1 cellular context compared by ENCODE assay signal in genomic region chr11:69401715-69402114, GRCh38.
TF ChIP-seq lines count a peak whose summit lies in the region.

No MANE protein-coding gene starts in this region.

TF ChIP-seq in K562, 482 proteins besides CTCF, POLR2A, EP300 and RAD21 (continued from another document and continues in another):
- TF ChIP-seq THAP12 (CRISPR knock-in tag; IDR thresholded peaks at IDR 0.05) (no peak), RAD51 (IDR thresholded peaks at IDR 0.05; ENCODE audit: borderline replicate concordance, low read depth) (peak; percentile 14; the same call in 1 of the 2 replicates), SIN3A (IDR thresholded peaks at IDR 0.05; ENCODE audit: borderline replicate concordance in 2 of 2, control insufficient read depth in 1 of 2, low read depth in 2 of 2, low read length in 2 of 2) (no peak), PTBP1 (IDR thresholded peaks at IDR 0.05; ENCODE audit: low read depth, low read length) (no peak), RBM34 (IDR thresholded peaks at IDR 0.05; ENCODE audit: borderline replicate concordance, insufficient read depth, low read length) (no peak), FUS (optimal IDR thresholded peaks at IDR 0.05; ENCODE audit: low read depth, low read length) (no peak), ZNF212 (CRISPR knock-in tag; IDR thresholded peaks at IDR 0.05) (no peak), JUNB (CRISPR knock-in tag; conservative IDR thresholded peaks at IDR 0.05) (no peak), CBFA2T3 (IDR thresholded peaks at IDR 0.05) (peak; percentile 86), ZNF197 (CRISPR knock-in tag; IDR thresholded peaks at IDR 0.05; ENCODE audit: low read depth) (0 out of 2 replicates have a peak, but pooled peaks have one; percentile 42), TAF7 (tag; IDR thresholded peaks at IDR 0.05) (no peak), YY1 (IDR thresholded peaks at IDR 0.05; ENCODE audit: borderline replicate concordance in 1 of 3, control insufficient read depth in 1 of 3, extremely low read depth in 1 of 3, insufficient read depth in 3 of 3, insufficient read length in 1 of 3, insufficient replicate concordance in 2 of 3, low read depth in 1 of 3, low read length in 2 of 3) (no peak), NFYB (IDR thresholded peaks at IDR 0.05; ENCODE audit: extremely low read depth, insufficient read length) (no peak), ARID2 (IDR thresholded peaks at IDR 0.05) (no peak), UBTF (IDR thresholded peaks at IDR 0.05; ENCODE audit: borderline replicate concordance in 1 of 2, low read depth in 2 of 2, low read length in 2 of 2) (peak in 1 of 2 experiments; percentile 39; a peak in 1 of 4 replicates), CXXC5 (CRISPR knock-in tag; IDR thresholded peaks at IDR 0.05) (peak; percentile 54; the same call in 1 of the 2 replicates), GABPA (tag; conservative IDR thresholded peaks at IDR 0.05; ENCODE audit: low read depth) (peak; percentile 42; the same call in 1 of the 2 replicates), ZNF146 (CRISPR knock-in tag; IDR thresholded peaks at IDR 0.05; ENCODE audit: unreplicated experiment) (no peak), AFF4 (CRISPR knock-in tag; IDR thresholded peaks at IDR 0.05) (no peak), ZNF583 (CRISPR knock-in tag; IDR thresholded peaks at IDR 0.05) (no peak), PHF20 (IDR thresholded peaks at IDR 0.05; ENCODE audit: partially characterized antibody) (no peak), ZFX (CRISPR knock-in tag; IDR thresholded peaks at IDR 0.05) (no peak; the same call in none of the 2 replicates), ZC3H8 (IDR thresholded peaks at IDR 0.05) (no peak), E2F5 (CRISPR knock-in tag; IDR thresholded peaks at IDR 0.05) (no peak), E2F3 (CRISPR knock-in tag; IDR thresholded peaks at IDR 0.05) (no peak), FOXJ3 (CRISPR knock-in tag; IDR thresholded peaks at IDR 0.05) (no peak), ZMIZ1 (IDR thresholded peaks at IDR 0.05; ENCODE audit: low read depth in 2 of 2, low read length in 2 of 2) (peak in 1 of 2 experiments; percentile 70; a peak in 1 of 4 replicates), NONO (IDR thresholded peaks at IDR 0.05; ENCODE audit: low read depth in 2 of 2, low read length in 1 of 2) (no peak), L3MBTL2 (IDR thresholded peaks at IDR 0.05) (peak; percentile 71), ZNF511 (CRISPR knock-in tag; IDR thresholded peaks at IDR 0.05) (no peak; the same call in 1 of the 2 replicates), ZEB2 (IDR thresholded peaks at IDR 0.05) (peak; percentile 92), ZNF395 (CRISPR knock-in tag; IDR thresholded peaks at IDR 0.05) (peak; percentile 21; the same call in 1 of the 2 replicates), ZNF280A (IDR thresholded peaks at IDR 0.05; ENCODE audit: low read depth, partially characterized antibody) (no peak), RBM14 (IDR thresholded peaks at IDR 0.05; ENCODE audit: borderline replicate concordance, insufficient read depth, low read depth, low read length) (no peak), SNRNP70 (optimal IDR thresholded peaks at IDR 0.05; ENCODE audit: low read depth, low read length) (no peak), ZFP30 (CRISPR knock-in tag; IDR thresholded peaks at IDR 0.05; ENCODE audit: borderline replicate concordance) (no peak), TCF15 (CRISPR knock-in tag; IDR thresholded peaks at IDR 0.05) (no peak), ZNF282 (CRISPR knock-in tag; IDR thresholded peaks at IDR 0.05) (no peak), RBBP5 (IDR thresholded peaks at IDR 0.05; ENCODE audit: borderline replicate concordance, insufficient read depth, low read length, poor library complexity, severe bottlenecking) (peak; percentile 69), HEY1 (CRISPR knock-in tag; IDR thresholded peaks at IDR 0.05; ENCODE audit: borderline replicate concordance) (no peak), PTRF (tag; IDR thresholded peaks at IDR 0.05) (no peak), ZNF444 (CRISPR knock-in tag; IDR thresholded peaks at IDR 0.05) (no peak), PRMT5 (CRISPR knock-in tag; IDR thresholded peaks at IDR 0.05) (no peak), PCBP2 (IDR thresholded peaks at IDR 0.05; ENCODE audit: low read depth, low read length, poor library complexity, severe bottlenecking) (no peak), ZNF431 (CRISPR knock-in tag; IDR thresholded peaks at IDR 0.05) (no peak), CHD1 (IDR thresholded peaks at IDR 0.05; ENCODE audit: low read length) (no peak), PHF8 (IDR thresholded peaks at IDR 0.05; ENCODE audit: borderline replicate concordance, low read length) (no peak; the same call in 1 of the 2 replicates), ATF4 (CRISPR knock-in tag; IDR thresholded peaks at IDR 0.05) (0 out of 2 replicates have a peak, but pooled peaks have one; percentile 16), ETS2 (tag; IDR thresholded peaks at IDR 0.05; ENCODE audit: borderline replicate concordance, poor library complexity, severe bottlenecking) (no peak)
